In genomic region chr22:31951201-31952093, GRCh38 we compare ENCODE assay signal across 10 cellular contexts. TPM values are rescaled to one million over a fixed set of nuclear protein-coding genes. Genes with fewer than 3 reads are reported as not detected.
DNase-seq lines count a peak whose midpoint lies in the region; ATAC-seq and TF ChIP-seq lines count a peak whose summit lies in the region.
"Had no signal": no experiment of that assay in that cellular context is flagged by ENCODE, and none has a peak within 500 bp of the region (broad histone marks: within the 10 kb centered on the region; RNA-seq: fewer than 3 reads in every experiment).

No MANE protein-coding gene starts in this region.

- TF ChIP-seq CTCF in AG04450 (IDR thresholded peaks at IDR 0.05; ENCODE audit: low read depth, low read length) (no peak), chondrocyte (IDR thresholded peaks at IDR 0.05) (no peak)

- no peaks in the 10 kb centered on the region for H3K27me3 Mint-ChIP-seq in chondrocyte (ENCODE audit: low read depth)
- H3K27me3 Mint-ChIP-seq in natural killer cell treated with Interleukin-12 subunit alpha and Interleukin-12 subunit beta and Interleukin-15 and Interleukin-18, amount 100 ng/mL, for 72 hours: no peaks in the 10 kb centered on the region

- POLR2A ChIA-PET in AG04450 (lab: Yijun Ruan, JAX): interaction anchor here (1.3 kb wide), 1 partner anchor 321 kb away, joined by 4 read pairs; no protein-coding TSS in a partner anchor

- H3K4me3 ChIP-seq in AG04450 (ENCODE audit: low read depth, low read length): no peak overlapping the region
- H3K4me3 ChIP-seq: SK-N-MC had no signal

- H3K4me3 Mint-ChIP-seq in chondrocyte (ENCODE audit: unreplicated experiment): peak overlapping the region; percentile 25
- peak overlapping the region; percentile 38 for H3K4me3 Mint-ChIP-seq in natural killer cell treated with Interleukin-12 subunit alpha and Interleukin-12 subunit beta and Interleukin-15 and Interleukin-18, amount 100 ng/mL, for 72 hours

- no peaks in the 10 kb centered on the region for H3K9me3 ChIP-seq in AG04450 (ENCODE audit: control insufficient read depth, insufficient read depth, low read length)

- CTCF ChIA-PET in AG04450 (lab: Charles Lee): interaction anchor here (2.3 to 2.5 kb wide), 2 partner anchors 19 to 286 kb away, joined by 13 to 17 read pairs; no protein-coding TSS in a partner anchor

- ATAC-seq in natural killer cell treated with Interleukin-12 subunit alpha and Interleukin-12 subunit beta and Interleukin-15 and Interleukin-18, amount 100 ng/mL, for 72 hours: peak; percentile 86 to 87
- ATAC-seq in HG03095 (IDR thresholded peaks at IDR 0.05; ENCODE audit: unreplicated experiment): no peak
- no peak for ATAC-seq in GM21423 (IDR thresholded peaks at IDR 0.05; ENCODE audit: unreplicated experiment)
- ATAC-seq in HG03520 (IDR thresholded peaks at IDR 0.05; ENCODE audit: unreplicated experiment): no peak

- H3K36me3 Mint-ChIP-seq in chondrocyte (ENCODE audit: low read depth): peaks cover 24% of the 10 kb centered on the region
- peaks cover 14% of the 10 kb centered on the region for H3K36me3 Mint-ChIP-seq in natural killer cell treated with Interleukin-12 subunit alpha and Interleukin-12 subunit beta and Interleukin-15 and Interleukin-18, amount 100 ng/mL, for 72 hours

- no peaks in the 10 kb centered on the region for H3K9me3 Mint-ChIP-seq in chondrocyte (ENCODE audit: low read depth)
- no peaks in the 10 kb centered on the region for H3K9me3 Mint-ChIP-seq in natural killer cell treated with Interleukin-12 subunit alpha and Interleukin-12 subunit beta and Interleukin-15 and Interleukin-18, amount 100 ng/mL, for 72 hours

- no peaks in the 10 kb centered on the region for H3K27me3 ChIP-seq in AG04450 (ENCODE audit: control insufficient read depth, insufficient read depth, low read length)

- peak overlapping the region; percentile 49 for H3K27ac ChIP-seq in AG04450 (ENCODE audit: low read depth, low read length)

- DNase-seq in AG04450 (ENCODE audit: low read depth, low spot score) (no peak), M059J (ENCODE audit: low read depth) (peak; percentile 17), chondrocyte (ENCODE audit: low spot score) (peak; percentile 26), SW 1271 (lab: John Stamatoyannopoulos, UW) (no peak)
- DNase-seq in natural killer cell treated with Interleukin-12 subunit alpha and Interleukin-12 subunit beta and Interleukin-15 and Interleukin-18, amount 100 ng/mL, for 72 hours (ENCODE audit: low spot score): no peak
- DNase-seq: cerebellar nuclear complex had no signal

- H3K4me1 Mint-ChIP-seq in chondrocyte (ENCODE audit: low read depth): peaks cover 76% of the 10 kb centered on the region
- H3K4me1 Mint-ChIP-seq in natural killer cell treated with Interleukin-12 subunit alpha and Interleukin-12 subunit beta and Interleukin-15 and Interleukin-18, amount 100 ng/mL, for 72 hours (ENCODE audit: low read depth in 2 of 2): peaks cover 47 to 63% of the 10 kb centered on the region in 2 donors

- peak overlapping the region; percentile 94 for H3K27ac Mint-ChIP-seq in chondrocyte (ENCODE audit: unreplicated experiment)
- H3K27ac Mint-ChIP-seq in natural killer cell treated with Interleukin-12 subunit alpha and Interleukin-12 subunit beta and Interleukin-15 and Interleukin-18, amount 100 ng/mL, for 72 hours: peak overlapping the region; percentile 46 to 52

RNA-seq across cellular contexts. Expression of gene YWHAH, which starts 7.1 kb away (rescaled TPM):
- polyA plus RNA-seq in AG04450 (2011; rRNA removed): 94.9 and 118 TPM in 2 replicates
- polyA minus RNA-seq in AG04450 (2011; rRNA and poly(A)+ RNA removed): 50.4 and 51.4 TPM in 2 replicates
- total RNA-seq in M059J (2014; rRNA removed; shearing (Covaris generic)): 176 and 196 TPM in 2 replicates
- total RNA-seq in chondrocyte: 179 to 223 TPM (median 218 TPM) in 3 replicates
- 100 to 1,000 TPM in 1 of 2 donors, 10 to 100 TPM in 1; 99.2 to 191 TPM for total RNA-seq in natural killer cell treated with Interleukin-12 subunit alpha and Interleukin-12 subunit beta and Interleukin-15 and Interleukin-18, amount 100 ng/mL, for 72 hours

Comparison
In these comparisons a context has a peak if more than half of its experiments do, and no peak if none do; other contexts are left out.
1. DNase-seq: peak in M059J (single experiment) and chondrocyte (single experiment); none in AG04450 (single experiment), natural killer cell treated with Interleukin-12 subunit alpha and Interleukin-12 subunit beta and Interleukin-15 and Interleukin-18, amount 100 ng/mL, for 72 hours (single experiment) and SW 1271 (0 of 2).
2. ATAC-seq: peak in natural killer cell treated with Interleukin-12 subunit alpha and Interleukin-12 subunit beta and Interleukin-15 and Interleukin-18, amount 100 ng/mL, for 72 hours (2 of 2); none in HG03095 (single experiment), GM21423 (single experiment) and HG03520 (single experiment).